In the genomic region with DNA sequence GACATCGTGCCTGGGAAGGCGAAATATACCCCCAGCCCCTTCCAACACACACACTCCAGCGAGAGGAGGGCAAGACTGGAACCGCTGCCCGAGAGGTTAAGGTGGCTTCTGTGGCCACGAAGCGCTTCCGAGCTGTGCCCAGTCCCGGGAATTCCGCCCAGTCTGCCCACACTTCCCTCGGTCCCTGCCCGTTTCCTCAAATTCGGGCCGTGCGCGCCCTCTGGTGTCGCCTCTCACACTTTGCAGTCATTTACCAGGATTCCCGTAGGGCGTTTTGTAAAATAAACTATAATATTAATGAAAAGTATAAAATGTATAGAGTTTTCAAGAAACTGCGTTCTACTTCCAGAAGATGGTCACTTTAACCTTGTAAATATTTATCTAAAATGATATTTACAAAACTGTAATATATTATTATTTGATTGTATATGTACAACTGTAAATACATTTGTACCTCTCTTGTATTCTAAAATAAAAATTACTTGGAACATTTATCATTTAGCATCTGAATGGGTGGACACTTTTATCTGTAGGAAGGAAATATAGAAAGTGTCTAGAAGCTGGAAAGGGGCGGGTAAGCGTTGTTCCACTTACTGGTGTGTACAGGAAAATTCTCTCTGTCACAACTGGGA, we compare ENCODE assay signal across 1 cellular context.
TF ChIP-seq lines count a peak whose summit lies in the region.

No MANE protein-coding gene starts in this region.

TF ChIP-seq in HepG2, 621 proteins besides CTCF, POLR2A, EP300 and RAD21 (continued from another document and continues in another):
- TF ChIP-seq, protein P1, sequence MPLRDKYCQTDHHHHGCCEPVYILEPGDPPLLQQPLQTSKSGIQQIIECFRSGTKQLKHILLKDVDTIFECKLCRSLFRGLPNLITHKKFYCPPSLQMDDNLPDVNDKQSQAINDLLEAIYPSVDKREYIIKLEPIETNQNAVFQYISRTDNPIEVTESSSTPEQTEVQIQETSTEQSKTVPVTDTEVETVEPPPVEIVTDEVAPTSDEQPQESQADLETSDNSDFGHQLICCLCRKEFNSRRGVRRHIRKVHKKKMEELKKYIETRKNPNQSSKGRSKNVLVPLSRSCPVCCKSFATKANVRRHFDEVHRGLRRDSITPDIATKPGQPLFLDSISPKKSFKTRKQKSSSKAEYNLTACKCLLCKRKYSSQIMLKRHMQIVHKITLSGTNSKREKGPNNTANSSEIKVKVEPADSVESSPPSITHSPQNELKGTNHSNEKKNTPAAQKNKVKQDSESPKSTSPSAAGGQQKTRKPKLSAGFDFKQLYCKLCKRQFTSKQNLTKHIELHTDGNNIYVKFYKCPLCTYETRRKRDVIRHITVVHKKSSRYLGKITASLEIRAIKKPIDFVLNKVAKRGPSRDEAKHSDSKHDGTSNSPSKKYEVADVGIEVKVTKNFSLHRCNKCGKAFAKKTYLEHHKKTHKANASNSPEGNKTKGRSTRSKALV (CRISPR knock-in tag; IDR thresholded peaks at IDR 0.05), result 0 out of 2 replicates have a peak, but pooled peaks have one; percentile 15
- 0 out of 2 replicates have a peak, but pooled peaks have one; percentile 27 for TF ChIP-seq TARDBP (CRISPR knock-in tag; IDR thresholded peaks at IDR 0.05)
- TF ChIP-seq ZNF12 (CRISPR knock-in tag; IDR thresholded peaks at IDR 0.05), result no peak
- peak; percentile 42; the same call in 1 of the 2 replicates for TF ChIP-seq REPIN1 (CRISPR knock-in tag; IDR thresholded peaks at IDR 0.05; ENCODE audit: borderline replicate concordance, low read depth)
- TF ChIP-seq, protein P2, sequence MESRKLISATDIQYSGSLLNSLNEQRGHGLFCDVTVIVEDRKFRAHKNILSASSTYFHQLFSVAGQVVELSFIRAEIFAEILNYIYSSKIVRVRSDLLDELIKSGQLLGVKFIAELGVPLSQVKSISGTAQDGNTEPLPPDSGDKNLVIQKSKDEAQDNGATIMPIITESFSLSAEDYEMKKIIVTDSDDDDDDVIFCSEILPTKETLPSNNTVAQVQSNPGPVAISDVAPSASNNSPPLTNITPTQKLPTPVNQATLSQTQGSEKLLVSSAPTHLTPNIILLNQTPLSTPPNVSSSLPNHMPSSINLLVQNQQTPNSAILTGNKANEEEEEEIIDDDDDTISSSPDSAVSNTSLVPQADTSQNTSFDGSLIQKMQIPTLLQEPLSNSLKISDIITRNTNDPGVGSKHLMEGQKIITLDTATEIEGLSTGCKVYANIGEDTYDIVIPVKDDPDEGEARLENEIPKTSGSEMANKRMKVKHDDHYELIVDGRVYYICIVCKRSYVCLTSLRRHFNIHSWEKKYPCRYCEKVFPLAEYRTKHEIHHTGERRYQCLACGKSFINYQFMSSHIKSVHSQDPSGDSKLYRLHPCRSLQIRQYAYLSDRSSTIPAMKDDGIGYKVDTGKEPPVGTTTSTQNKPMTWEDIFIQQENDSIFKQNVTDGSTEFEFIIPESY (CRISPR knock-in tag; IDR thresholded peaks at IDR 0.05), result 0 out of 2 replicates have a peak, but pooled peaks have one; percentile 26
- TF ChIP-seq, protein P3, sequence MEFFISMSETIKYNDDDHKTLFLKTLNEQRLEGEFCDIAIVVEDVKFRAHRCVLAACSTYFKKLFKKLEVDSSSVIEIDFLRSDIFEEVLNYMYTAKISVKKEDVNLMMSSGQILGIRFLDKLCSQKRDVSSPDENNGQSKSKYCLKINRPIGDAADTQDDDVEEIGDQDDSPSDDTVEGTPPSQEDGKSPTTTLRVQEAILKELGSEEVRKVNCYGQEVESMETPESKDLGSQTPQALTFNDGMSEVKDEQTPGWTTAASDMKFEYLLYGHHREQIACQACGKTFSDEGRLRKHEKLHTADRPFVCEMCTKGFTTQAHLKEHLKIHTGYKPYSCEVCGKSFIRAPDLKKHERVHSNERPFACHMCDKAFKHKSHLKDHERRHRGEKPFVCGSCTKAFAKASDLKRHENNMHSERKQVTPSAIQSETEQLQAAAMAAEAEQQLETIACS (CRISPR knock-in tag; IDR thresholded peaks at IDR 0.05), result peak; percentile 55
- 0 out of 4 replicates have a peak, but pooled peaks of 1 of the 2 experiments have one; percentile 32 for TF ChIP-seq KLF16 (CRISPR knock-in tag; IDR thresholded peaks at IDR 0.05)
- TF ChIP-seq, protein P4, sequence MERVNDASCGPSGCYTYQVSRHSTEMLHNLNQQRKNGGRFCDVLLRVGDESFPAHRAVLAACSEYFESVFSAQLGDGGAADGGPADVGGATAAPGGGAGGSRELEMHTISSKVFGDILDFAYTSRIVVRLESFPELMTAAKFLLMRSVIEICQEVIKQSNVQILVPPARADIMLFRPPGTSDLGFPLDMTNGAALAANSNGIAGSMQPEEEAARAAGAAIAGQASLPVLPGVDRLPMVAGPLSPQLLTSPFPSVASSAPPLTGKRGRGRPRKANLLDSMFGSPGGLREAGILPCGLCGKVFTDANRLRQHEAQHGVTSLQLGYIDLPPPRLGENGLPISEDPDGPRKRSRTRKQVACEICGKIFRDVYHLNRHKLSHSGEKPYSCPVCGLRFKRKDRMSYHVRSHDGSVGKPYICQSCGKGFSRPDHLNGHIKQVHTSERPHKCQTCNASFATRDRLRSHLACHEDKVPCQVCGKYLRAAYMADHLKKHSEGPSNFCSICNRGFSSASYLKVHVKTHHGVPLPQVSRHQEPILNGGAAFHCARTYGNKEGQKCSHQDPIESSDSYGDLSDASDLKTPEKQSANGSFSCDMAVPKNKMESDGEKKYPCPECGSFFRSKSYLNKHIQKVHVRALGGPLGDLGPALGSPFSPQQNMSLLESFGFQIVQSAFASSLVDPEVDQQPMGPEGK (CRISPR knock-in tag; IDR thresholded peaks at IDR 0.05), result 0 out of 2 replicates have a peak, but pooled peaks have one; percentile 20
- 0 out of 2 replicates have a peak, but pooled peaks have one; percentile 39 for TF ChIP-seq TGIF2 (CRISPR knock-in tag; IDR thresholded peaks at IDR 0.05)
- TF ChIP-seq, protein P5, sequence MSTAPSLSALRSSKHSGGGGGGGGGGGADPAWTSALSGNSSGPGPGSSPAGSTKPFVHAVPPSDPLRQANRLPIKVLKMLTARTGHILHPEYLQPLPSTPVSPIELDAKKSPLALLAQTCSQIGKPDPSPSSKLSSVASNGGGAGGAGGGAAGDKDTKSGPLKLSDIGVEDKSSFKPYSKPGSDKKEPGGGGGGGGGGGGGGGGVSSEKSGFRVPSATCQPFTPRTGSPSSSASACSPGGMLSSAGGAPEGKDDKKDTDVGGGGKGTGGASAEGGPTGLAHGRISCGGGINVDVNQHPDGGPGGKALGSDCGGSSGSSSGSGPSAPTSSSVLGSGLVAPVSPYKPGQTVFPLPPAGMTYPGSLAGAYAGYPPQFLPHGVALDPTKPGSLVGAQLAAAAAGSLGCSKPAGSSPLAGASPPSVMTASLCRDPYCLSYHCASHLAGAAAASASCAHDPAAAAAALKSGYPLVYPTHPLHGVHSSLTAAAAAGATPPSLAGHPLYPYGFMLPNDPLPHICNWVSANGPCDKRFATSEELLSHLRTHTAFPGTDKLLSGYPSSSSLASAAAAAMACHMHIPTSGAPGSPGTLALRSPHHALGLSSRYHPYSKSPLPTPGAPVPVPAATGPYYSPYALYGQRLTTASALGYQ (CRISPR knock-in tag; IDR thresholded peaks at IDR 0.05), result 0 out of 2 replicates have a peak, but pooled peaks have one; percentile 36
- TF ChIP-seq ZNF501 (CRISPR knock-in tag; IDR thresholded peaks at IDR 0.05), result peak; percentile 9; the same call in 1 of the 2 replicates
- TF ChIP-seq, protein P6, sequence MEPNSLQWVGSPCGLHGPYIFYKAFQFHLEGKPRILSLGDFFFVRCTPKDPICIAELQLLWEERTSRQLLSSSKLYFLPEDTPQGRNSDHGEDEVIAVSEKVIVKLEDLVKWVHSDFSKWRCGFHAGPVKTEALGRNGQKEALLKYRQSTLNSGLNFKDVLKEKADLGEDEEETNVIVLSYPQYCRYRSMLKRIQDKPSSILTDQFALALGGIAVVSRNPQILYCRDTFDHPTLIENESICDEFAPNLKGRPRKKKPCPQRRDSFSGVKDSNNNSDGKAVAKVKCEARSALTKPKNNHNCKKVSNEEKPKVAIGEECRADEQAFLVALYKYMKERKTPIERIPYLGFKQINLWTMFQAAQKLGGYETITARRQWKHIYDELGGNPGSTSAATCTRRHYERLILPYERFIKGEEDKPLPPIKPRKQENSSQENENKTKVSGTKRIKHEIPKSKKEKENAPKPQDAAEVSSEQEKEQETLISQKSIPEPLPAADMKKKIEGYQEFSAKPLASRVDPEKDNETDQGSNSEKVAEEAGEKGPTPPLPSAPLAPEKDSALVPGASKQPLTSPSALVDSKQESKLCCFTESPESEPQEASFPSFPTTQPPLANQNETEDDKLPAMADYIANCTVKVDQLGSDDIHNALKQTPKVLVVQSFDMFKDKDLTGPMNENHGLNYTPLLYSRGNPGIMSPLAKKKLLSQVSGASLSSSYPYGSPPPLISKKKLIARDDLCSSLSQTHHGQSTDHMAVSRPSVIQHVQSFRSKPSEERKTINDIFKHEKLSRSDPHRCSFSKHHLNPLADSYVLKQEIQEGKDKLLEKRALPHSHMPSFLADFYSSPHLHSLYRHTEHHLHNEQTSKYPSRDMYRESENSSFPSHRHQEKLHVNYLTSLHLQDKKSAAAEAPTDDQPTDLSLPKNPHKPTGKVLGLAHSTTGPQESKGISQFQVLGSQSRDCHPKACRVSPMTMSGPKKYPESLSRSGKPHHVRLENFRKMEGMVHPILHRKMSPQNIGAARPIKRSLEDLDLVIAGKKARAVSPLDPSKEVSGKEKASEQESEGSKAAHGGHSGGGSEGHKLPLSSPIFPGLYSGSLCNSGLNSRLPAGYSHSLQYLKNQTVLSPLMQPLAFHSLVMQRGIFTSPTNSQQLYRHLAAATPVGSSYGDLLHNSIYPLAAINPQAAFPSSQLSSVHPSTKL (CRISPR knock-in tag; IDR thresholded peaks at IDR 0.05), result 0 out of 2 replicates have a peak, but pooled peaks have one; percentile 32
- TF ChIP-seq GATAD2A (CRISPR knock-in tag; IDR thresholded peaks at IDR 0.05), result peak; percentile 29; the same call in 1 of the 2 replicates
- no peak for TF ChIP-seq ZNF564 (CRISPR knock-in tag; IDR thresholded peaks at IDR 0.05)
- TF ChIP-seq HNRNPL (IDR thresholded peaks at IDR 0.05; ENCODE audit: low read depth, low read length), result peak; percentile 97
- 0 out of 2 replicates have a peak, but pooled peaks have one; percentile 19 for TF ChIP-seq KDM3A (CRISPR knock-in tag; IDR thresholded peaks at IDR 0.05; ENCODE audit: low read depth)
- TF ChIP-seq TEAD3 (CRISPR knock-in tag; optimal IDR thresholded peaks at IDR 0.05; ENCODE audit: borderline replicate concordance), result peak; percentile 49
- 0 out of 2 replicates have a peak, but pooled peaks have one; percentile 13 for TF ChIP-seq DMAP1 (CRISPR knock-in tag; IDR thresholded peaks at IDR 0.05)
- TF ChIP-seq BHLHE40 (IDR thresholded peaks at IDR 0.05; ENCODE audit: low read length), result 0 out of 2 replicates have a peak, but pooled peaks have one; percentile 13
- peak; percentile 20; the same call in 1 of the 2 replicates for TF ChIP-seq MEIS1 (CRISPR knock-in tag; IDR thresholded peaks at IDR 0.05; ENCODE audit: borderline replicate concordance)
- TF ChIP-seq, protein P7, sequence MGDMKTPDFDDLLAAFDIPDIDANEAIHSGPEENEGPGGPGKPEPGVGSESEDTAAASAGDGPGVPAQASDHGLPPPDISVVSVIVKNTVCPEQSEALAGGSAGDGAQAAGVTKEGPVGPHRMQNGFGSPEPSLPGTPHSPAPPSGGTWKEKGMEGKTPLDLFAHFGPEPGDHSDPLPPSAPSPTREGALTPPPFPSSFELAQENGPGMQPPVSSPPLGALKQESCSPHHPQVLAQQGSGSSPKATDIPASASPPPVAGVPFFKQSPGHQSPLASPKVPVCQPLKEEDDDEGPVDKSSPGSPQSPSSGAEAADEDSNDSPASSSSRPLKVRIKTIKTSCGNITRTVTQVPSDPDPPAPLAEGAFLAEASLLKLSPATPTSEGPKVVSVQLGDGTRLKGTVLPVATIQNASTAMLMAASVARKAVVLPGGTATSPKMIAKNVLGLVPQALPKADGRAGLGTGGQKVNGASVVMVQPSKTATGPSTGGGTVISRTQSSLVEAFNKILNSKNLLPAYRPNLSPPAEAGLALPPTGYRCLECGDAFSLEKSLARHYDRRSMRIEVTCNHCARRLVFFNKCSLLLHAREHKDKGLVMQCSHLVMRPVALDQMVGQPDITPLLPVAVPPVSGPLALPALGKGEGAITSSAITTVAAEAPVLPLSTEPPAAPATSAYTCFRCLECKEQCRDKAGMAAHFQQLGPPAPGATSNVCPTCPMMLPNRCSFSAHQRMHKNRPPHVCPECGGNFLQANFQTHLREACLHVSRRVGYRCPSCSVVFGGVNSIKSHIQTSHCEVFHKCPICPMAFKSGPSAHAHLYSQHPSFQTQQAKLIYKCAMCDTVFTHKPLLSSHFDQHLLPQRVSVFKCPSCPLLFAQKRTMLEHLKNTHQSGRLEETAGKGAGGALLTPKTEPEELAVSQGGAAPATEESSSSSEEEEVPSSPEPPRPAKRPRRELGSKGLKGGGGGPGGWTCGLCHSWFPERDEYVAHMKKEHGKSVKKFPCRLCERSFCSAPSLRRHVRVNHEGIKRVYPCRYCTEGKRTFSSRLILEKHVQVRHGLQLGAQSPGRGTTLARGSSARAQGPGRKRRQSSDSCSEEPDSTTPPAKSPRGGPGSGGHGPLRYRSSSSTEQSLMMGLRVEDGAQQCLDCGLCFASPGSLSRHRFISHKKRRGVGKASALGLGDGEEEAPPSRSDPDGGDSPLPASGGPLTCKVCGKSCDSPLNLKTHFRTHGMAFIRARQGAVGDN (CRISPR knock-in tag; IDR thresholded peaks at IDR 0.05), result 0 out of 2 replicates have a peak, but pooled peaks have one; percentile 29
- TF ChIP-seq ZNF629 (CRISPR knock-in tag; conservative IDR thresholded peaks at IDR 0.05), result peak; percentile 54; the same call in 1 of the 2 replicates
- 0 out of 2 replicates have a peak, but pooled peaks have one; percentile 29 for TF ChIP-seq SNAPC2 (CRISPR knock-in tag; IDR thresholded peaks at IDR 0.05)
- TF ChIP-seq, protein P8, sequence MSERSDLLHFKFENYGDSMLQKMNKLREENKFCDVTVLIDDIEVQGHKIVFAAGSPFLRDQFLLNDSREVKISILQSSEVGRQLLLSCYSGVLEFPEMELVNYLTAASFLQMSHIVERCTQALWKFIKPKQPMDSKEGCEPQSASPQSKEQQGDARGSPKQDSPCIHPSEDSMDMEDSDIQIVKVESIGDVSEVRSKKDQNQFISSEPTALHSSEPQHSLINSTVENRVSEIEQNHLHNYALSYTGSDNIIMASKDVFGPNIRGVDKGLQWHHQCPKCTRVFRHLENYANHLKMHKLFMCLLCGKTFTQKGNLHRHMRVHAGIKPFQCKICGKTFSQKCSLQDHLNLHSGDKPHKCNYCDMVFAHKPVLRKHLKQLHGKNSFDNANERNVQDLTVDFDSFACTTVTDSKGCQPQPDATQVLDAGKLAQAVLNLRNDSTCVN (CRISPR knock-in tag; IDR thresholded peaks at IDR 0.05; ENCODE audit: borderline replicate concordance), result 0 out of 2 replicates have a peak, but pooled peaks have one; percentile 25
